ENCODE assay signal across 16 cellular contexts in genomic region chr2:174338626-174339570, GRCh38. TPM values are rescaled to one million over a fixed set of nuclear protein-coding genes. Genes with fewer than 3 reads are reported as not detected.
DNase-seq lines count a peak whose midpoint lies in the region; ATAC-seq and TF ChIP-seq lines count a peak whose summit lies in the region.
"Had no signal": no experiment of that assay in that cellular context is flagged by ENCODE, and none has a peak within 500 bp of the region (broad histone marks: within the 10 kb centered on the region; RNA-seq: fewer than 3 reads in every experiment).

No MANE protein-coding gene starts in this region.

- H3K9me3 ChIP-seq in PC-3 (ENCODE audit: low read length) (no peaks in the 10 kb centered on the region), iPS-20b (ENCODE audit: insufficient read depth, low read depth, low read length) (no peaks in the 10 kb centered on the region)
- H3K9me3 ChIP-seq: ovary, thyroid gland had no signal

- H3K27me3 ChIP-seq in PC-3 (ENCODE audit: low read length): no peaks in the 10 kb centered on the region
- peaks cover 100% of the 10 kb centered on the region for H3K27me3 ChIP-seq in iPS-20b (ENCODE audit: insufficient read depth, low read length)
- peaks cover 45 to 100% (median 98%) of the 10 kb centered on the region in 45 donors for H3K27me3 ChIP-seq in dorsolateral prefrontal cortex

- TSS peak; percentile 31 for BruUV-seq in PC-3 (replicated peaks; lab: Mats Ljungman, UMichigan)

- no peaks in the 10 kb centered on the region for H3K9me2 ChIP-seq in PC-3 (replicated peaks; ENCODE audit: low read length)

- H3K4me1 Mint-ChIP-seq in activated naive CD8-positive, alpha-beta T cell treated with anti-CD3 and anti-CD28 coated beads, Interleukin-2, amount 50 U/mL, for 24 hours: peaks cover 43% of the 10 kb centered on the region

- H3K36me3 Mint-ChIP-seq in activated naive CD8-positive, alpha-beta T cell treated with anti-CD3 and anti-CD28 coated beads, Interleukin-2, amount 50 U/mL, for 24 hours (ENCODE audit: low read depth): peaks cover 4% of the 10 kb centered on the region
- H3K36me3 Mint-ChIP-seq: activated naive CD8-positive, alpha-beta T cell treated with anti-CD3 and anti-CD28 coated beads for 36 hours had no signal

- DNase-seq in DMS53 (lab: John Stamatoyannopoulos, UW): peak; percentile 33
- no peak for DNase-seq in DMS53 treated with DMSO at 0.1 percent for 48 hours (lab: John Stamatoyannopoulos, UW; ENCODE audit: unreplicated experiment)
- peak; percentile 22 for DNase-seq in GM10266 (ENCODE audit: extremely low spot score)
- no peak for DNase-seq in PC-3
- no peak for DNase-seq in stimulated activated CD4-positive, alpha-beta T cell treated with anti-CD3 and anti-CD28 coated beads, Interleukin-12 subunit alpha, Interleukin-12 subunit beta, amount 100 ng/mL, for 4 hours
- DNase-seq in activated naive CD8-positive, alpha-beta T cell treated with anti-CD3 and anti-CD28 coated beads, Interleukin-2, amount 50 U/mL, for 24 hours: no peak
- no peak for DNase-seq in dorsolateral prefrontal cortex
- DNase-seq: activated naive CD8-positive, alpha-beta T cell treated with anti-CD3 and anti-CD28 coated beads for 36 hours; cerebellar nuclear complex; NCI-H2171 treated with DMSO at 0.1 percent for 48 hours; ovary; T-helper 2 cell; thyroid gland had no signal

- no peak overlapping the region for H3K4me3 Mint-ChIP-seq in activated naive CD8-positive, alpha-beta T cell treated with anti-CD3 and anti-CD28 coated beads, Interleukin-2, amount 50 U/mL, for 24 hours
- H3K4me3 Mint-ChIP-seq: activated naive CD8-positive, alpha-beta T cell treated with anti-CD3 and anti-CD28 coated beads for 36 hours had no signal

- CTCF ChIA-PET in PC-3 (lab: Charles Lee): interaction anchor here (0.5 to 0.6 kb wide), 2 partner anchors 260 to 890 kb away, joined by 3 to 5 read pairs; no protein-coding TSS in a partner anchor

- peak overlapping the region; percentile 62 for H3K4me3 ChIP-seq in PC-3 (ENCODE audit: low read length)
- H3K4me3 ChIP-seq in iPS-20b (ENCODE audit: low read length): peak overlapping the region; percentile 61; the same call in 1 of the 2 replicates
- peak overlapping the region in 25 of 59 donors; percentile 1 to 57 (median 25) for H3K4me3 ChIP-seq in dorsolateral prefrontal cortex
- H3K4me3 ChIP-seq: ovary, thyroid gland had no signal

- no peak for TF ChIP-seq CTCF in GM10266 (IDR thresholded peaks at IDR 0.05; ENCODE audit: control insufficient read depth, insufficient read depth, low read depth, missing control alignments)
- TF ChIP-seq CTCF in PC-3 (conservative IDR thresholded peaks at IDR 0.05; ENCODE audit: low read depth, low read length): no peak
- TF ChIP-seq CTCF in dorsolateral prefrontal cortex (IDR thresholded peaks at IDR 0.05 in 54 of 56, conservative IDR thresholded peaks at IDR 0.05 in 2 of 56; ENCODE audit: low read depth in 1 of 56, partially characterized antibody in 56 of 56): no peak

- no peaks in the 10 kb centered on the region for H4K20me1 ChIP-seq in PC-3 (ENCODE audit: low read length)

- no peaks in the 10 kb centered on the region for H3K9me3 Mint-ChIP-seq in activated naive CD8-positive, alpha-beta T cell treated with anti-CD3 and anti-CD28 coated beads, Interleukin-2, amount 50 U/mL, for 24 hours
- H3K9me3 Mint-ChIP-seq: activated naive CD8-positive, alpha-beta T cell treated with anti-CD3 and anti-CD28 coated beads for 36 hours had no signal

- H2AFZ ChIP-seq in PC-3 (ENCODE audit: low read length): peak overlapping the region; percentile 51; the same call in 1 of the 2 replicates

- H3K27ac Mint-ChIP-seq in activated naive CD8-positive, alpha-beta T cell treated with anti-CD3 and anti-CD28 coated beads, Interleukin-2, amount 50 U/mL, for 24 hours: no peak overlapping the region
- H3K27ac Mint-ChIP-seq: activated naive CD8-positive, alpha-beta T cell treated with anti-CD3 and anti-CD28 coated beads for 36 hours had no signal

- H3K36me3 ChIP-seq in PC-3 (ENCODE audit: low read depth, low read length) (no peaks in the 10 kb centered on the region), iPS-20b (ENCODE audit: insufficient read depth, low read depth, low read length) (no peaks in the 10 kb centered on the region)
- H3K36me3 ChIP-seq: ovary, thyroid gland had no signal

- H3F3A ChIP-seq in PC-3 (ENCODE audit: low read length, unreplicated experiment): no peaks in the 10 kb centered on the region

- no peak overlapping the region for H3K27ac ChIP-seq in PC-3 (ENCODE audit: low read length)
- no peak overlapping the region for H3K27ac ChIP-seq in iPS-20b (ENCODE audit: low read length)
- no peak overlapping the region for H3K27ac ChIP-seq in dorsolateral prefrontal cortex
- H3K27ac ChIP-seq: 22Rv1, ovary, thyroid gland had no signal

- H3K9ac ChIP-seq in PC-3 (ENCODE audit: low read length) (no peak overlapping the region), iPS-20b (ENCODE audit: low read depth, low read length) (no peak overlapping the region)

- peak overlapping the region; percentile 83 for H3K4me2 ChIP-seq in PC-3 (ENCODE audit: low read length)

- POLR2A ChIA-PET in PC-3 (lab: Charles Lee; ENCODE audit: unreplicated experiment): interaction anchor here (0.6 kb wide), 1 partner anchor 134 kb away, joined by 4 read pairs; no protein-coding TSS in a partner anchor

- H3K27me3 Mint-ChIP-seq in activated naive CD8-positive, alpha-beta T cell treated with anti-CD3 and anti-CD28 coated beads, Interleukin-2, amount 50 U/mL, for 24 hours: peaks cover 68% of the 10 kb centered on the region

- H3K79me2 ChIP-seq in PC-3 (ENCODE audit: low read length): no peaks in the 10 kb centered on the region

- ATAC-seq in PC-3: no peak
- no peak for ATAC-seq in activated naive CD8-positive, alpha-beta T cell treated with anti-CD3 and anti-CD28 coated beads, Interleukin-2, amount 50 U/mL, for 24 hours

- H3K4me1 ChIP-seq in PC-3 (ENCODE audit: insufficient read depth, low read length) (peaks cover 10% of the 10 kb centered on the region), iPS-20b (ENCODE audit: insufficient read depth, low read length) (peaks cover 31% of the 10 kb centered on the region; the same call in 1 of the 2 replicates)

- intact Hi-C loops in PC-3 (cut with micrococcal nuclease): no loop called here
- intact Hi-C loops in dorsolateral prefrontal cortex (cut with DNase I): loop anchor here (5.0 to 10.0 kb wide), 3 partner anchors 374 to 1788 kb away; partner anchors contain the start of genes EVX2 (in 1 of the 2), HOXD8 (in 1 of the 2) and SP3 (in 1 of the 2)

RNA-seq across cellular contexts. Expression of gene SP9, which starts 4.1 kb away (rescaled TPM):
- not detected in 2 replicates for total RNA-seq in PC-3 (2014; rRNA removed)
- total RNA-seq in dorsolateral prefrontal cortex: 1 to 10 TPM; 1.3 to 7.0 (median 3.9) TPM
- total RNA-seq: activated naive CD8-positive, alpha-beta T cell treated with anti-CD3 and anti-CD28 coated beads for 36 hours; ovary; RPMI7951; thyroid gland had no signal

RNA-seq across cellular contexts. Expression of gene SCRN3, which starts 56.6 kb away (rescaled TPM):
- 26.6 and 30.1 TPM in 2 replicates for total RNA-seq in PC-3 (2014; rRNA removed)
- total RNA-seq in dorsolateral prefrontal cortex: 10 to 100 TPM; 25.5 to 69.3 (median 45.2) TPM

Comparison
In these comparisons a context has a peak if more than half of its experiments do, and no peak if none do; other contexts are left out.
1. DNase-seq: peak in DMS53 (single experiment) and GM10266 (single experiment); none in DMS53 treated with DMSO at 0.1 percent for 48 hours (single experiment), PC-3 (single experiment), stimulated activated CD4-positive, alpha-beta T cell treated with anti-CD3 and anti-CD28 coated beads, Interleukin-12 subunit alpha, Interleukin-12 subunit beta, amount 100 ng/mL, for 4 hours (single experiment), activated naive CD8-positive, alpha-beta T cell treated with anti-CD3 and anti-CD28 coated beads, Interleukin-2, amount 50 U/mL, for 24 hours (single experiment) and dorsolateral prefrontal cortex (0 of 10).